Comparison of ENCODE assay signal across 8 cellular contexts in the genomic region with DNA sequence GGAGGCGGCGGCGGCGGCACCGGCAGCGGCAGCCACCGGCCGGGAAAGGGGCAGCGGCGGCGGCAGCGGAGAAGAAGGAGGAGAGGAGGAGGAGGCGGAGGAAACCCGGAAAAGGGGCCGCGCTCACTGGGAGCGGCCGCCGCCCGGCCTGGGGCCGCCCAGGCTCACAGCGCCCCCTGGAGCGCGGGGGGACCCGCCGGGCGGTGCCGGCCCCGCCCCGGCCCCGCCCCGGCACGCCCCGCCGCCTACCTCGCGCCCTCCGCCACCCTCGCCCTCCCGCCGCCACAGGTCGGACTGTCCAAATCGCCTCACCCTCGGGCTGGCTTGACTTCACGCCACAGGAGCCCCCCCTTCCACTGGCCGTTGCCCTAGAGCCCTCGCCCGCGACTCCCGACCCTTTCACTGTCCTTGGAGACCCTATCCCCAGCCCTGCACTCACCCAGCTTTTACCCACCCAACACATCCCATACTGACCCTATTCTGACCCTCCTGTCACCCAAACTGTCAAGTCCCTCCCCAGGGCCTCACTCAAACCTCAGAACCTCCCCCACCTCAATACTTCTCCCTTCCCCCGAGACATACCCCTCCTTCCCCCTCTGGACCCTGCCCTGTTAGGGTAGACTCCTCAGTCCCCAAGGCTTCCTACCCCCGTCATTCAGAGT. TPM values are rescaled to one million over a fixed set of nuclear protein-coding genes. Genes with fewer than 3 reads are reported as not detected.
DNase-seq lines count a peak whose midpoint lies in the region; ATAC-seq and TF ChIP-seq lines count a peak whose summit lies in the region.

A gene (minus strand): TSS at position 85 of the 662 bp plus-strand sequence. CDS start 370 bp downstream, outside the sequence.

- peaks cover 7 to 9% of the 10 kb centered on the region in 2 donors for H3K4me1 ChIP-seq in breast epithelium
- peaks cover 8% of the 10 kb centered on the region for H3K4me1 ChIP-seq in smooth muscle cell (ENCODE audit: low read depth)

- H3F3A ChIP-seq in smooth muscle cell (ENCODE audit: low read depth): no peaks in the 10 kb centered on the region

- H3K36me3 ChIP-seq in breast epithelium: no peaks in the 10 kb centered on the region
- peaks cover 8% of the 10 kb centered on the region for H3K36me3 ChIP-seq in smooth muscle cell (ENCODE audit: low read depth)

- H3K4me3 ChIP-seq in WI38 (ENCODE audit: low read depth, low read length) (peak within 1 kb of the TSS; percentile 75), breast epithelium (peak within 1 kb of the TSS; percentile 82 to 92 (median 89)), smooth muscle cell (peak within 1 kb of the TSS; percentile 82)

- peak within 1 kb of the TSS; percentile 80 for H3K9ac ChIP-seq in smooth muscle cell (ENCODE audit: low read depth)

- H3K79me2 ChIP-seq in smooth muscle cell (ENCODE audit: low read depth): peaks cover 38% of the 10 kb centered on the region

- intact Hi-C loops in breast epithelium (cut with DNase I; ENCODE audit: low total_unique reads): no loop called here

- H2AFZ ChIP-seq in smooth muscle cell (ENCODE audit: low read depth): peak within 1 kb of the TSS; percentile 96

- ATAC-seq in GM18502 (IDR thresholded peaks at IDR 0.05; ENCODE audit: poor library complexity, unreplicated experiment) (peak; percentile 93), HG02840 (IDR thresholded peaks at IDR 0.05; ENCODE audit: low FRiP score, unreplicated experiment) (peak; percentile 78)

- peak; percentile 2 for DNase-seq in NCI-H1694 (lab: John Stamatoyannopoulos, UW)
- DNase-seq in breast epithelium (ENCODE audit: low spot score in 2 of 2): peak; percentile 26 to 57
- peak; percentile 97 for DNase-seq in iPS-NIHi11 (ENCODE audit: low spot score)
- DNase-seq in smooth muscle cell (lab: John Stamatoyannopoulos, UW; ENCODE audit: unreplicated experiment): no peak
- DNase-seq in cortex of kidney (lab: John Stamatoyannopoulos, UW): no peak

- H4K20me1 ChIP-seq in smooth muscle cell (ENCODE audit: low read depth): peaks cover 23% of the 10 kb centered on the region

- TF ChIP-seq CTCF in WI38 (IDR thresholded peaks at IDR 0.05; ENCODE audit: low read depth, low read length) (peak; percentile 19; the same call in 1 of the 2 replicates), breast epithelium (IDR thresholded peaks at IDR 0.05) (peak in 1 of 3 donors; percentile 31), smooth muscle cell (IDR thresholded peaks at IDR 0.05; ENCODE audit: borderline replicate concordance, insufficient read depth, poor library complexity, severe bottlenecking) (peak; percentile 29)

- TF ChIP-seq POLR2A in breast epithelium (IDR thresholded peaks at IDR 0.05): no peak

- 11% methylated on average over 11 of the region's 52 CpGs for WGBS in smooth muscle cell (ENCODE audit: low lambda C conversion rate)

- no peaks in the 10 kb centered on the region for H3K27me3 ChIP-seq in breast epithelium
- no peaks in the 10 kb centered on the region for H3K27me3 ChIP-seq in smooth muscle cell (ENCODE audit: low read depth)

- peak within 1 kb of the TSS; percentile 21 to 60 for H3K27ac ChIP-seq in breast epithelium
- no peak within 1 kb of the TSS for H3K27ac ChIP-seq in smooth muscle cell (ENCODE audit: low read depth)

- H3K4me2 ChIP-seq in smooth muscle cell: peak within 1 kb of the TSS; percentile 100

- no peaks in the 10 kb centered on the region for H3K9me3 ChIP-seq in breast epithelium
- no peaks in the 10 kb centered on the region for H3K9me3 ChIP-seq in smooth muscle cell (replicated peaks; ENCODE audit: low read depth)

RNA-seq across cellular contexts. Expression of the gene that starts here (rescaled TPM):
- total RNA-seq in breast epithelium: 10 to 100 TPM; 25.6 to 47.7 (median 29.4) TPM
- total RNA-seq in smooth muscle cell: 26.3 and 32.3 TPM in 2 replicates
- polyA plus RNA-seq in smooth muscle cell: 16.5 and 21.5 TPM in 2 replicates

Comparison
In these comparisons a context has a peak if more than half of its experiments do, and no peak if none do; other contexts are left out.
1. DNase-seq: peak in NCI-H1694 (single experiment), breast epithelium (2 of 2) and iPS-NIHi11 (single experiment); none in smooth muscle cell (single experiment) and cortex of kidney (single experiment).
2. Peak in every context shown above with its lines, with median percentiles within 50 percentile points of each other: H3K4me3 ChIP-seq.